ENCODE assay signal across 13 cellular contexts in the genomic region with DNA sequence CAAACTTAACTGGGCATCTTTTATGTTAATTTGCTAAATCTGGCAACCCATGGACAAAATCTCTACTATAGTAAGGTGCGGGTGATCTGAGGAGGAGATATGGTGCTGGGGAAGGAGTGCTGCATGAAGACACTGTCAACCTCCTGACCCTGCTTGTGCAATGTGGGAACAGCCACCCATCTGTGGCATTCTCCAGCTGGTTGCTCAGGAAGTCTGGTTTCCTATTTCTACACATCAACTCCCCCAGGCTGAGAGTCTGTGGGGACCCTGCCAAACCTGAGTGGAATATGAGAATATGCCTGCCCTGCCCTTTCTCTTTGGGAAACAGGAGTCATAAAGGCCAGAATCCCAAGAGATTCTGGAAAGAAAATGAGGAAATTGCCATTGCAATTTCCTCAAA.
DNase-seq lines count a peak whose midpoint lies in the region; ATAC-seq and TF ChIP-seq lines count a peak whose summit lies in the region.
"Had no signal": no experiment of that assay in that cellular context is flagged by ENCODE, and none has a peak within 500 bp of the region (broad histone marks: within the 10 kb centered on the region; RNA-seq: fewer than 3 reads in every experiment).

No MANE protein-coding gene starts in this region.

- TF ChIP-seq CTCF in CD14-positive monocyte (IDR thresholded peaks at IDR 0.05) (no peak), astrocyte of the cerebellum (IDR thresholded peaks at IDR 0.05; ENCODE audit: low read depth, low read length, missing control alignments) (no peak)

- peak overlapping the region in 6 of 7 donors; percentile 2 to 49 (median 10) for H3K27ac Mint-ChIP-seq in CD14-positive monocyte

- peak overlapping the region in 1 of 2 donors; percentile 49 for H3K4me3 Mint-ChIP-seq in CD14-positive monocyte
- H3K4me3 Mint-ChIP-seq: activated T-cell treated with anti-CD3 and anti-CD28 coated beads, Interleukin-2, amount 50 U/mL, for 4 hours had no signal

- peaks cover 0 to 3% (median 0%) of the 10 kb centered on the region in 3 donors for H3K27me3 Mint-ChIP-seq in CD14-positive monocyte (ENCODE audit: low read depth in 3 of 3)

- H3K36me3 Mint-ChIP-seq in CD14-positive monocyte, result peaks cover 0 to 2% of the 10 kb centered on the region in 2 donors

- no peak overlapping the region for H3K4me3 ChIP-seq in astrocyte of the cerebellum (ENCODE audit: low read depth, low read length)
- H3K4me3 ChIP-seq: ascending aorta, SK-N-MC had no signal

- peaks cover 29% of the 10 kb centered on the region for H3K4me1 Mint-ChIP-seq in CD14-positive monocyte

- in situ Hi-C loops in astrocyte of the cerebellum (cut with HindIII; ENCODE audit: low sequenced_read_pairs), result no loop called here

- ATAC-seq in left ventricle myocardium superior (peak; percentile 83), left lobe of liver (no peak), GM19328 (IDR thresholded peaks at IDR 0.05; ENCODE audit: unreplicated experiment) (no peak)
- ATAC-seq: activated T-cell treated with anti-CD3 and anti-CD28 coated beads, Interleukin-2, amount 50 U/mL, for 4 hours had no signal

- DNase-seq in CD14-positive monocyte (ENCODE audit: low spot score) (no peak), Kasumi-1 (lab: John Stamatoyannopoulos, UW) (peak; percentile 75 to 81), astrocyte of the cerebellum (ENCODE audit: low read depth) (peak; percentile 26), left ventricle myocardium superior (peak; percentile 55), left lobe of liver (ENCODE audit: low spot score) (no peak), DMS153 treated with DMSO at 0.1 percent for 48 hours (lab: John Stamatoyannopoulos, UW; ENCODE audit: unreplicated experiment) (no peak), AG20443 (ENCODE audit: low spot score) (no peak)
- DNase-seq: activated CD4-positive, alpha-beta T cell treated with anti-CD3 and anti-CD28 coated beads for 1 hour; activated T-cell treated with anti-CD3 and anti-CD28 coated beads, Interleukin-2, amount 50 U/mL, for 4 hours; NCI-H146 had no signal

- intact Hi-C loops in CD14-positive monocyte (cut with micrococcal nuclease), result no loop called here
- intact Hi-C loops in left ventricle myocardium superior (cut with micrococcal nuclease), result no loop called here

- peaks cover 0 to 11% (median 4%) of the 10 kb centered on the region in 7 donors for H3K9me3 Mint-ChIP-seq in CD14-positive monocyte
- H3K9me3 Mint-ChIP-seq: activated T-cell treated with anti-CD3 and anti-CD28 coated beads, Interleukin-2, amount 50 U/mL, for 4 hours had no signal

Comparison
In these comparisons a context has a peak if more than half of its experiments do, and no peak if none do; other contexts are left out.
1. DNase-seq: peak in Kasumi-1 (2 of 2), astrocyte of the cerebellum (single experiment) and left ventricle myocardium superior (single experiment); none in CD14-positive monocyte (single experiment), left lobe of liver (single experiment), DMS153 treated with DMSO at 0.1 percent for 48 hours (single experiment) and AG20443 (single experiment).